8 cellular contexts compared by ENCODE assay signal in the genomic region with DNA sequence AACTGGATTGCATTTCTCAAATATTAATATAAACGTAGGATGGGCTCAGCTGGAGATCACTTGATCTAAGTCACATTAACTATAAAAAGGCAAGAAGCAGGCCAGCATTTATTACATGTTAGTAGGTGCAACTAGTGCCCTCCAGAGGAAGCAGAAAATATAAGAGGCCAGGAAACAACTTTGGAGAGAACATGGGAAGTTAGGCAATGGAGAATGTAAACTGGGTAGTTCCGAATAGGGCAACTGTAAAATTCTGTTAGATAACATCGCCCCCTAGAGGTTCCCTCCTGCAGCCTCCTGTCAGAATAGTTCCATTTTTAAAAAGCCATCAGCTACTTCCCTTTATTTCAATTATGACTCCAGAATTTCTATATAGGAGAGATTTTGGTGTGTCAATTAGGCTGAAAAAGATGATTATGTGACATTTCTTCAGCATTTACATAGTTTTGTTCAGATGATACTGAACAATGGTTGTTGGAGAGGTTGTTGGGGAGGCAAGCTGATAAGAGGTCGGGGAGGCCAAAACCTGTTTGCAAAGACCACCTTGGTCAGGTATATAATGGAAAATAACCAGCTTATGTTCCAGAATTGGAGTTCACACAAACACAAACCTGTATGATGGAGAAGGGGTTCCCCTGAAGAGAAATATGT. TPM values are rescaled to one million over a fixed set of nuclear protein-coding genes. Genes with fewer than 3 reads are reported as not detected.
DNase-seq lines count a peak whose midpoint lies in the region; ATAC-seq and TF ChIP-seq lines count a peak whose summit lies in the region.

No MANE protein-coding gene starts in this region.

- H3K79me2 ChIP-seq in fibroblast of lung (ENCODE audit: control insufficient read depth, insufficient read depth, low read length) (no peaks in the 10 kb centered on the region), neural cell (replicated peaks; ENCODE audit: insufficient read depth, low read length) (no peaks in the 10 kb centered on the region)

- H3K9me3 Mint-ChIP-seq in IgD-negative memory B cell: no peaks in the 10 kb centered on the region

- no peak overlapping the region for H3K4me2 ChIP-seq in fibroblast of lung (ENCODE audit: extremely low read depth, insufficient read depth, low read length)
- no peak overlapping the region for H3K4me2 ChIP-seq in neural cell (ENCODE audit: low read length)

- peak; percentile 81 for DNase-seq in Caki2 (ENCODE audit: low read depth)
- DNase-seq in NOMO-1 treated with DMSO at 0.1 percent for 48 hours (lab: John Stamatoyannopoulos, UW; ENCODE audit: unreplicated experiment): peak; percentile 100
- peak; percentile 34 for DNase-seq in activated T-cell treated with anti-CD3 and anti-CD28 coated beads for 4 hours
- peak; percentile 80 to 96 for DNase-seq in fibroblast of lung (ENCODE audit: low read depth in 2 of 2)
- peak in 1 of 2 donors; percentile 58 for DNase-seq in upper lobe of left lung

- H3K4me1 Mint-ChIP-seq in IgD-negative memory B cell: peaks cover 8 to 14% (median 11%) of the 10 kb centered on the region in 3 donors

- H3K27ac ChIP-seq in fibroblast of lung (ENCODE audit: insufficient read depth, low read length): no peak overlapping the region
- no peak overlapping the region for H3K27ac ChIP-seq in neural cell (ENCODE audit: low read length)
- no peak overlapping the region for H3K27ac ChIP-seq in upper lobe of left lung

- WGBS in upper lobe of left lung, 2 donors: 29 to 30% methylated on average over 4 of the region's 4 CpGs

- H3K9me3 ChIP-seq in fibroblast of lung (ENCODE audit: control insufficient read depth, insufficient read depth, low read depth, low read length) (no peaks in the 10 kb centered on the region), neural cell (ENCODE audit: low read length) (no peaks in the 10 kb centered on the region), upper lobe of left lung (no peaks in the 10 kb centered on the region)

- no peaks in the 10 kb centered on the region for H3F3A ChIP-seq in neural cell (ENCODE audit: insufficient read depth, low read length, poor library complexity, severe bottlenecking)

- no peaks in the 10 kb centered on the region for H3K36me3 ChIP-seq in fibroblast of lung (ENCODE audit: control insufficient read depth, insufficient read depth, low read length)
- no peaks in the 10 kb centered on the region for H3K36me3 ChIP-seq in neural cell (ENCODE audit: insufficient read depth, low read length)
- H3K36me3 ChIP-seq in upper lobe of left lung: peaks cover 0 to 3% (median 0%) of the 10 kb centered on the region in 4 donors

- H3K4me1 ChIP-seq in fibroblast of lung (ENCODE audit: control insufficient read depth, extremely low read depth, insufficient read depth, low read length) (no peaks in the 10 kb centered on the region), upper lobe of left lung (no peaks in the 10 kb centered on the region)

- TF ChIP-seq EP300 in neural cell (conservative IDR thresholded peaks at IDR 0.05; ENCODE audit: poor library complexity, severe bottlenecking) (no peak), upper lobe of left lung (IDR thresholded peaks at IDR 0.05) (no peak)

- H2AFZ ChIP-seq in fibroblast of lung (ENCODE audit: low read length) (no peak overlapping the region), neural cell (ENCODE audit: low read depth, low read length) (no peak overlapping the region)

- peak; percentile 81 for TF ChIP-seq RAD21 in neural cell (conservative IDR thresholded peaks at IDR 0.05)

- H4K20me1 ChIP-seq in fibroblast of lung (ENCODE audit: control insufficient read depth, extremely low read depth, insufficient read depth, low read length): no peaks in the 10 kb centered on the region
- no peaks in the 10 kb centered on the region for H4K20me1 ChIP-seq in neural cell (ENCODE audit: insufficient read depth)

- in situ Hi-C loops in Caki2 (cut with HindIII; ENCODE audit: low pct_unique_long_range_greater_than_20kb, low sequenced_read_pairs): no loop called here

- H3K36me3 Mint-ChIP-seq in IgD-negative memory B cell: no peaks in the 10 kb centered on the region

- no peak for TF ChIP-seq POLR2A in upper lobe of left lung (IDR thresholded peaks at IDR 0.05)

- H3K4me3 ChIP-seq in fibroblast of lung (replicated peaks in 1 of 4; ENCODE audit: control extremely low read depth in 1 of 4, insufficient read depth in 1 of 4, low read depth in 3 of 4, low read length in 4 of 4) (no peak overlapping the region), neural cell (ENCODE audit: low read length) (no peak overlapping the region), upper lobe of left lung (no peak overlapping the region)

- H3K4me3 Mint-ChIP-seq in IgD-negative memory B cell: peak overlapping the region in 1 of 4 donors; percentile 7

- no peaks in the 10 kb centered on the region for H3K9me2 ChIP-seq in neural cell (ENCODE audit: insufficient read depth, low read length)

- peak overlapping the region in 2 of 3 donors; percentile 8 to 11 for H3K27ac Mint-ChIP-seq in IgD-negative memory B cell

- ATAC-seq in GM21381 (IDR thresholded peaks at IDR 0.05; ENCODE audit: unreplicated experiment): peak; percentile 57
- peak; percentile 94 to 95 for ATAC-seq in upper lobe of left lung (ENCODE audit: low FRiP score in 2 of 2)

- no peaks in the 10 kb centered on the region for H3K27me3 Mint-ChIP-seq in IgD-negative memory B cell

- TF ChIP-seq CTCF in fibroblast of lung (conservative IDR thresholded peaks at IDR 0.05 in 1 of 2, IDR thresholded peaks at IDR 0.05 in 1 of 2; ENCODE audit: low read depth in 1 of 2, low read length in 2 of 2): peak; percentile 85 to 89
- peak; percentile 89 for TF ChIP-seq CTCF in neural cell (IDR thresholded peaks at IDR 0.05; ENCODE audit: poor library complexity, severe bottlenecking)
- peak; percentile 57 to 86 (median 82) for TF ChIP-seq CTCF in upper lobe of left lung (IDR thresholded peaks at IDR 0.05)

- H3K9ac ChIP-seq in fibroblast of lung (ENCODE audit: insufficient read depth, low read length): no peak overlapping the region
- no peak overlapping the region for H3K9ac ChIP-seq in neural cell (ENCODE audit: low read length)

- no peaks in the 10 kb centered on the region for H3K27me3 ChIP-seq in fibroblast of lung (ENCODE audit: control insufficient read depth, insufficient read depth, low read length)
- no peaks in the 10 kb centered on the region for H3K27me3 ChIP-seq in neural cell (ENCODE audit: insufficient read depth, low read depth, low read length)
- H3K27me3 ChIP-seq in upper lobe of left lung: no peaks in the 10 kb centered on the region

TF ChIP-seq in neural cell, 6 proteins besides CTCF, POLR2A, EP300 and RAD21:
- TF ChIP-seq EZH2 (IDR thresholded peaks at IDR 0.05; ENCODE audit: borderline replicate concordance, insufficient read depth, low read length, poor library complexity, severe bottlenecking): no peak
- peak; percentile 75 for TF ChIP-seq SMC3 (conservative IDR thresholded peaks at IDR 0.05; ENCODE audit: poor library complexity)
TF ChIP-seq in neural cell: peak in this region for 1.

RNA-seq across cellular contexts. Expression of gene CCL28, which starts 22.4 kb away (rescaled TPM):
- total RNA-seq in Caki2 (2014; rRNA removed; shearing (Covaris generic); ENCODE audit: low replicate concordance): 4.8 and 8.2 TPM in 2 replicates
- polyA plus RNA-seq in IgD-negative memory B cell: 13.1 TPM
- 2.0 and 2.8 TPM in 2 replicates for total RNA-seq in fibroblast of lung
- 0.71 and 1.1 TPM in 2 replicates for polyA plus RNA-seq in fibroblast of lung
- 0.44 and 0.61 TPM in 2 replicates for polyA plus RNA-seq in fibroblast of lung (2012)
- not detected in 2 replicates for polyA minus RNA-seq in fibroblast of lung (ENCODE audit: low replicate concordance)
- polyA plus RNA-seq in neural cell: not detected in 2 replicates
- not detected in 2 replicates for polyA minus RNA-seq in neural cell
- 1 to 10 TPM; 1.1 to 9.4 (median 6.0) TPM for total RNA-seq in upper lobe of left lung
